ENCODE assay signal across 20 cellular contexts in the genomic region with DNA sequence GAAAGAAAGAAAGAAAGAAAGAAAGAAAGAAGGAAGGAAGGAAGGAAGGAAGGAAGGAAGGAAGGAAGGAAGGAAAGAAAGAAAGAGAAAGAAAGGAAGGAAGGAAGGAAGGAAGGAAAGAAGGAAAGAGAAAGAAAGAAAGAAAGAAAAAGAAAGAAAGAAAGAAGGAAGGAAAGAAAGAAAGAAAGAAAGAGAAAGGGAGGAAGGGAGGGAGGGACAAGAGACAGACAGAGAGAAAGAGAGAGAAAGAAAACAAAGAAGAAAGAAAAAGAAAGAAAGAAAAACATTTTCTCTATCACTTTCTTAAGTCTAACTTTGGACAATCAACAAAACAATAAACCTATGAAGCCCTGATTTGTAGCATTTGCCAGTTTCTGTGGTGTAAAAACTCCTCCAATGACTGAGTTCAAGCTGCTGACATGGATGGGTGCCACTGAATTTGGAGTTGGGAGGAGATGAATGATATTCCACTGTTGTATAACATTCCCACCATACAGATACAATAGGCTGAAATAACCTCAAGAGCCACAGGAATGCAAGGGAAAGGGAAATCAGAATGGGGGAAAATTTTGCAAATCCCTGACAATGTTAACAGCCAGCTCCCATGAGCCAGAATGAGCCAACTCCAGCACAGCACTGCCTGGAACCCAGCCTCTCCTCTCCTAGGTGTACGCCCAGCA. TPM values are rescaled to one million over a fixed set of nuclear protein-coding genes. Genes with fewer than 3 reads are reported as not detected.
DNase-seq lines count a peak whose midpoint lies in the region; ATAC-seq and TF ChIP-seq lines count a peak whose summit lies in the region.
"Had no signal": no experiment of that assay in that cellular context is flagged by ENCODE, and none has a peak within 500 bp of the region (broad histone marks: within the 10 kb centered on the region; RNA-seq: fewer than 3 reads in every experiment).

No MANE protein-coding gene starts in this region.

- ATAC-seq in GM18498 (IDR thresholded peaks at IDR 0.05; ENCODE audit: unreplicated experiment): no peak
- ATAC-seq: GM23338, left lung, T-cell had no signal

- no peaks in the 10 kb centered on the region for H4K20me1 ChIP-seq in GM23248 (ENCODE audit: insufficient read depth)

- H3K79me2 ChIP-seq in GM23248 (ENCODE audit: insufficient read depth): no peaks in the 10 kb centered on the region
- H3K79me2 ChIP-seq: hepatocyte had no signal

- 35 to 50% methylated on average over 1 of the region's 1 CpG for WGBS in GM23248 (ENCODE audit: low coverage in 1 of 2, low lambda C conversion rate in 2 of 2, missing lambda C conversion rate in 2 of 2), 2 experiments

- H3K4me1 ChIP-seq in GM23248 (ENCODE audit: insufficient read depth): peaks cover 9% of the 10 kb centered on the region
- no peaks in the 10 kb centered on the region for H3K4me1 ChIP-seq in BE2C

- DNase-seq in GM23248 (peak; percentile 76), RPMI7951 (ENCODE audit: low read depth) (peak; percentile 79), choroid plexus epithelial cell (ENCODE audit: low read depth) (peak; percentile 19), kidney tubule cell (ENCODE audit: low spot score) (peak; percentile 57), NCI-H187 treated with DMSO at 0.1 percent for 48 hours (lab: John Stamatoyannopoulos, UW) (no peak), BE2C (no peak)
- DNase-seq in stimulated activated CD4-positive, alpha-beta T cell treated with anti-CD3 and anti-CD28 coated beads, Interleukin-2, amount 100 ng/mL, for 48 hours: no peak
- DNase-seq: activated CD4-positive, alpha-beta T cell treated with anti-CD3 and anti-CD28 coated beads for 1 hour; C1 segment of cervical spinal cord; cerebellar nuclear complex; left lung; NCI-H1436; NCI-H526; PC-9; spleen; stomach; T-cell had no signal

- no peak overlapping the region for H2AFZ ChIP-seq in GM23248
- H2AFZ ChIP-seq: GM23338, hepatocyte, PC-9 had no signal

- no peak overlapping the region for H3K9ac ChIP-seq in GM23248

- H3K27ac ChIP-seq in GM23248: no peak overlapping the region
- H3K27ac ChIP-seq: hepatocyte, left lung, PC-9, spleen had no signal

- H3K4me2 ChIP-seq in GM23248 (ENCODE audit: unreplicated experiment): peak overlapping the region; percentile 13
- H3K4me2 ChIP-seq: GM23338, hepatocyte, PC-9 had no signal

- TF ChIP-seq CTCF in choroid plexus epithelial cell (conservative IDR thresholded peaks at IDR 0.05; ENCODE audit: low read depth, low read length) (no peak), BE2C (IDR thresholded peaks at IDR 0.05; ENCODE audit: low read depth, low read length) (no peak)

- H3K9me2 ChIP-seq in GM23248 (ENCODE audit: insufficient read depth): no peaks in the 10 kb centered on the region

- H3K27me3 ChIP-seq in GM23248 (replicated peaks; ENCODE audit: insufficient read depth): peaks cover 18% of the 10 kb centered on the region
- H3K27me3 ChIP-seq in BE2C: no peaks in the 10 kb centered on the region
- H3K27me3 ChIP-seq: hepatocyte, left lung, spleen had no signal

- H3K9me3 ChIP-seq in GM23248 (ENCODE audit: low read depth): no peaks in the 10 kb centered on the region
- H3K9me3 ChIP-seq in BE2C: no peaks in the 10 kb centered on the region
- H3K9me3 ChIP-seq: left lung, spleen, stomach had no signal

- H3K36me3 ChIP-seq in GM23248 (ENCODE audit: low read depth): no peaks in the 10 kb centered on the region
- no peaks in the 10 kb centered on the region for H3K36me3 ChIP-seq in BE2C
- H3K36me3 ChIP-seq: left lung, spleen, stomach had no signal

- peaks cover 4% of the 10 kb centered on the region; the same call in 1 of the 2 replicates for H3F3A ChIP-seq in GM23248 (ENCODE audit: insufficient read depth)

- H3K4me3 ChIP-seq in GM23248 (no peak overlapping the region), choroid plexus epithelial cell (ENCODE audit: low read depth, low read length) (no peak overlapping the region), BE2C (ENCODE audit: low read depth, low read length) (no peak overlapping the region)
- H3K4me3 ChIP-seq: GM23338, hepatocyte, left lung, PC-9, spleen, stomach had no signal

- in situ Hi-C loops in GM23248 (cut with MboI): loop anchor here (10.0 kb wide), 1 partner anchor 152 kb away; no protein-coding TSS in a partner anchor

RNA-seq across cellular contexts. Expression of gene RTP3, which starts 15.0 kb away (rescaled TPM):
- not detected in 2 replicates for total RNA-seq in GM23248 (2014; rRNA removed; shearing (Covaris generic))
- polyA plus RNA-seq in GM23248 (2016; fragmentation: Nextera tagmentation; extraction: Ambion mirVana): not detected in 2 replicates
- not detected in 2 replicates for total RNA-seq in RPMI7951 (2014; rRNA removed; shearing (Covaris generic))
- not detected for polyA plus RNA-seq in BE2C (2012; ENCODE audit: insufficient read depth, insufficient read length, low read depth)
- total RNA-seq: GM23338, left lung, PC-9, spleen, stomach, T-cell had no signal
- polyA plus RNA-seq: spleen, stomach had no signal

RNA-seq across cellular contexts. Expression of gene LTF, which starts 18.1 kb away (rescaled TPM):
- total RNA-seq in GM23248 (2014; rRNA removed; shearing (Covaris generic)): not detected in 2 replicates
- polyA plus RNA-seq in GM23248 (2016; fragmentation: Nextera tagmentation; extraction: Ambion mirVana): not detected in 2 replicates
- total RNA-seq in RPMI7951 (2014; rRNA removed; shearing (Covaris generic)): 0.49 and 0.72 TPM in 2 replicates
- not detected for polyA plus RNA-seq in BE2C (2012; ENCODE audit: insufficient read depth, insufficient read length, low read depth)
- total RNA-seq: PC-9 had no signal
- polyA plus RNA-seq: hepatocyte had no signal

Comparison
In these comparisons a context has a peak if more than half of its experiments do, and no peak if none do; other contexts are left out.
1. DNase-seq: peak in GM23248 (single experiment), RPMI7951 (single experiment), choroid plexus epithelial cell (single experiment) and kidney tubule cell (single experiment); none in NCI-H187 treated with DMSO at 0.1 percent for 48 hours (single experiment), stimulated activated CD4-positive, alpha-beta T cell treated with anti-CD3 and anti-CD28 coated beads, Interleukin-2, amount 100 ng/mL, for 48 hours (0 of 2) and BE2C (single experiment).